19 cellular contexts compared by ENCODE assay signal in the genomic region with DNA sequence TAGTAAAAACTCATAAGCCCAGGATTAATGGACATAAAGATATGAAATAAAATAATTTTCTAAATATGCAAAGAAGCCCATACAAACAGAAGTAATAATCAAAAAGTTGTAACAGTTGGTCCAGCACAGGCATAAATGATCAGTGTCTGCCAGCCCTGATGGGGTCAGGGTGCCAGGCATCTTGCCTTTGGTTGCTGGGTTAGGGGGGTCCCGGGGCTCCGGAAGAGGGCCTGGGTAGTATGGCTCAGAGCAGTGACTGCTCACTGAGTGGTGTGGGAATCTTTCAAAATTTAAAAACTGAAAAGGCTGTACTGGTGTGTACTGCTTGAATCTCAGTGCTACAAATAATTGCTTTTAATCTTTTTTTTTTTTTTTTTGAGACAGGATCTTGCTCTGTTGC. TPM values are rescaled to one million over a fixed set of nuclear protein-coding genes. Genes with fewer than 3 reads are reported as not detected.
DNase-seq lines count a peak whose midpoint lies in the region; TF ChIP-seq lines count a peak whose summit lies in the region.
"Had no signal": no experiment of that assay in that cellular context is flagged by ENCODE, and none has a peak within 500 bp of the region (broad histone marks: within the 10 kb centered on the region; RNA-seq: fewer than 3 reads in every experiment).

No MANE protein-coding gene starts in this region.

- TF ChIP-seq EP300 in ovary (IDR thresholded peaks at IDR 0.05), result no peak

- TF ChIP-seq POLR2A in thyroid gland (IDR thresholded peaks at IDR 0.05) (no peak), ovary (IDR thresholded peaks at IDR 0.05) (no peak)

- H3K27ac ChIP-seq in mesenchymal stem cell (ENCODE audit: low read length, poor library complexity, severe bottlenecking) (no peak overlapping the region), thyroid gland (peak overlapping the region in 2 of 3 donors; percentile 86), ovary (no peak overlapping the region)
- H3K27ac ChIP-seq: C4-2B had no signal

- peaks cover 4% of the 10 kb centered on the region for H3K79me1 ChIP-seq in mesenchymal stem cell (replicated peaks; ENCODE audit: low read length, poor library complexity, severe bottlenecking)

- H3K4me1 ChIP-seq in mesenchymal stem cell (ENCODE audit: control insufficient read depth, insufficient read depth, low read depth, low read length), result peaks cover 10% of the 10 kb centered on the region
- peaks cover 7 to 8% of the 10 kb centered on the region in 2 donors for H3K4me1 ChIP-seq in thyroid gland
- H3K4me1 ChIP-seq in ovary (ENCODE audit: insufficient read depth), result peaks cover 6% of the 10 kb centered on the region
- H3K4me1 ChIP-seq: colonic mucosa had no signal

- no peaks in the 10 kb centered on the region for H3K9me3 Mint-ChIP-seq in activated naive CD8-positive, alpha-beta T cell (ENCODE audit: low read depth)
- no peaks in the 10 kb centered on the region for H3K9me3 Mint-ChIP-seq in activated naive CD8-positive, alpha-beta T cell treated with anti-CD3 and anti-CD28 coated beads for 36 hours
- peaks cover 3 to 12% (median 7%) of the 10 kb centered on the region in 5 experiments for H3K9me3 Mint-ChIP-seq in brain

- no peak overlapping the region for H2BK5ac ChIP-seq in mesenchymal stem cell (ENCODE audit: low read depth, low read length, poor library complexity, severe bottlenecking)

- no peak overlapping the region for H3K4me2 ChIP-seq in mesenchymal stem cell (ENCODE audit: low read length, poor library complexity, severe bottlenecking)

- no peak for DNase-seq in activated naive CD8-positive, alpha-beta T cell treated with anti-CD3 and anti-CD28 coated beads for 36 hours
- DNase-seq in mesenchymal stem cell (no peak), thyroid gland (no peak), T-helper 2 cell (no peak), cortex of kidney (lab: John Stamatoyannopoulos, UW) (no peak), ovary (no peak)
- DNase-seq: activated CD4-positive, CD25-positive, alpha-beta regulatory T cell treated with anti-CD3 and anti-CD28 coated beads, Interleukin-2, amount 50 U/mL, for 72 hours; anterior cingulate cortex; colonic mucosa; DMS153; NCI-H1417 treated with DMSO at 0.1 percent for 48 hours; NCI-H2171; PC-3; stimulated activated CD4-positive, alpha-beta T cell treated with anti-CD3 and anti-CD28 coated beads, Interleukin-4, amount 100 ng/mL, for 4 hours; T1000 had no signal

- no peak overlapping the region for H3K27ac Mint-ChIP-seq in activated naive CD8-positive, alpha-beta T cell
- H3K27ac Mint-ChIP-seq in activated naive CD8-positive, alpha-beta T cell treated with anti-CD3 and anti-CD28 coated beads for 36 hours, result no peak overlapping the region
- peak overlapping the region in 3 of 5 experiments; percentile 93 to 99 (median 98) for H3K27ac Mint-ChIP-seq in brain

- H3K23ac ChIP-seq in mesenchymal stem cell (ENCODE audit: low read length in 2 of 2), result no peak overlapping the region

- no peak overlapping the region for H3K14ac ChIP-seq in mesenchymal stem cell (ENCODE audit: low read length in 2 of 2)

- H3K9ac ChIP-seq in mesenchymal stem cell (ENCODE audit: low read length), result peak overlapping the region; percentile 85

- intact Hi-C loops in thyroid gland (cut with DNase I), result no loop called here
- intact Hi-C loops in ovary (cut with DNase I), result no loop called here

- H2BK15ac ChIP-seq in mesenchymal stem cell (ENCODE audit: low read depth, poor library complexity, severe bottlenecking), result peak overlapping the region; percentile 65

- no peaks in the 10 kb centered on the region for H3K27me3 ChIP-seq in mesenchymal stem cell (ENCODE audit: control insufficient read depth in 1 of 2, insufficient read depth in 1 of 2, low read length in 2 of 2)
- H3K27me3 ChIP-seq in thyroid gland, result no peaks in the 10 kb centered on the region
- H3K27me3 ChIP-seq in ovary, result no peaks in the 10 kb centered on the region
- H3K27me3 ChIP-seq: colonic mucosa, suprapubic skin had no signal

- 100% methylated on average over 2 of the region's 2 CpGs for WGBS in mesenchymal stem cell
- 96% methylated on average over 2 of the region's 2 CpGs for WGBS in thyroid gland, 2 donors
- 96 to 98% (median 96%) methylated on average over 2 of the region's 2 CpGs for WGBS in ovary, 3 donors

- H2AK5ac ChIP-seq in mesenchymal stem cell (ENCODE audit: low read length, severe bottlenecking), result peak overlapping the region; percentile 61

- TF ChIP-seq CTCF in brain (conservative IDR thresholded peaks at IDR 0.05) (no peak), thyroid gland (IDR thresholded peaks at IDR 0.05) (no peak), ovary (IDR thresholded peaks at IDR 0.05) (no peak)

- no peak overlapping the region for H2AFZ ChIP-seq in mesenchymal stem cell (ENCODE audit: low read depth, low read length)

- peak overlapping the region; percentile 84 for H3K4me3 Mint-ChIP-seq in activated naive CD8-positive, alpha-beta T cell
- H3K4me3 Mint-ChIP-seq in activated naive CD8-positive, alpha-beta T cell treated with anti-CD3 and anti-CD28 coated beads for 36 hours, result no peak overlapping the region
- H3K4me3 Mint-ChIP-seq in brain, result peak overlapping the region in 2 of 5 experiments; percentile 75 to 83

- no peak overlapping the region for H3K18ac ChIP-seq in mesenchymal stem cell (ENCODE audit: low read depth in 1 of 2, low read length in 2 of 2)

- no peak overlapping the region for H4K8ac ChIP-seq in mesenchymal stem cell (ENCODE audit: low read length)

- H3K4me3 ChIP-seq in mesenchymal stem cell (ENCODE audit: insufficient read depth in 1 of 2, low read depth in 1 of 2, low read length in 2 of 2) (no peak overlapping the region), thyroid gland (replicated peaks in 1 of 3) (no peak overlapping the region), ovary (no peak overlapping the region)
- H3K4me3 ChIP-seq: colonic mucosa had no signal

- no peaks in the 10 kb centered on the region for H3K9me3 ChIP-seq in mesenchymal stem cell (ENCODE audit: control insufficient read depth, low read length)
- H3K9me3 ChIP-seq in thyroid gland, result no peaks in the 10 kb centered on the region
- H3K9me3 ChIP-seq in ovary, result no peaks in the 10 kb centered on the region
- H3K9me3 ChIP-seq: colonic mucosa, suprapubic skin had no signal

- H4K91ac ChIP-seq in mesenchymal stem cell (ENCODE audit: low read length), result no peak overlapping the region

- H3K27me3 Mint-ChIP-seq in activated naive CD8-positive, alpha-beta T cell, result no peaks in the 10 kb centered on the region
- no peaks in the 10 kb centered on the region for H3K27me3 Mint-ChIP-seq in activated naive CD8-positive, alpha-beta T cell treated with anti-CD3 and anti-CD28 coated beads for 36 hours
- peaks cover 6% of the 10 kb centered on the region for H3K27me3 Mint-ChIP-seq in brain

- H3K4ac ChIP-seq in mesenchymal stem cell (ENCODE audit: low read depth in 1 of 2, low read length in 2 of 2), result no peak overlapping the region

- H3K36me3 ChIP-seq in mesenchymal stem cell (ENCODE audit: control insufficient read depth in 1 of 2, insufficient read depth in 2 of 2, low read depth in 1 of 2, low read length in 2 of 2) (no peaks in the 10 kb centered on the region), thyroid gland (no peaks in the 10 kb centered on the region), ovary (no peaks in the 10 kb centered on the region)
- H3K36me3 ChIP-seq: colonic mucosa, suprapubic skin had no signal

- no peak overlapping the region for H2BK120ac ChIP-seq in mesenchymal stem cell (ENCODE audit: low read depth, low read length)

- H2BK12ac ChIP-seq in mesenchymal stem cell (ENCODE audit: low read length in 2 of 2), result peak overlapping the region in 1 of 2 experiments; percentile 70

- H3K36me3 Mint-ChIP-seq in activated naive CD8-positive, alpha-beta T cell, result no peaks in the 10 kb centered on the region
- H3K36me3 Mint-ChIP-seq in activated naive CD8-positive, alpha-beta T cell treated with anti-CD3 and anti-CD28 coated beads for 36 hours, result peaks cover 4% of the 10 kb centered on the region
- peaks cover 11% of the 10 kb centered on the region for H3K36me3 Mint-ChIP-seq in brain

- peaks cover 17% of the 10 kb centered on the region for H3K4me1 Mint-ChIP-seq in activated naive CD8-positive, alpha-beta T cell (ENCODE audit: low read depth)
- H3K4me1 Mint-ChIP-seq in activated naive CD8-positive, alpha-beta T cell treated with anti-CD3 and anti-CD28 coated beads for 36 hours, result peaks cover 14% of the 10 kb centered on the region
- H3K4me1 Mint-ChIP-seq in brain, result peaks cover 70% of the 10 kb centered on the region

RNA-seq across cellular contexts. Expression of gene QKI, which starts 7.7 kb away (rescaled TPM):
- 10 to 100 TPM; 58.0 to 59.7 TPM for total RNA-seq in activated naive CD8-positive, alpha-beta T cell treated with anti-CD3 and anti-CD28 coated beads for 36 hours
- polyA plus RNA-seq in brain (ENCODE audit: insufficient read depth, low read depth, low replicate concordance), result 70.0 TPM
- polyA plus RNA-seq in mesenchymal stem cell (2013, experiment 1 of 2), result 92.5 TPM
- polyA plus RNA-seq in mesenchymal stem cell (2013, experiment 2 of 2), result 90.5 TPM
- 100 to 1,000 TPM in 2 of 4 donors, 10 to 100 TPM in 2; 90.3 to 134 (median 101) TPM for total RNA-seq in thyroid gland
- 100 to 1,000 TPM in 6 of 7 donors, 10 to 100 TPM in 1; 88.1 to 151 (median 123) TPM for total RNA-seq in ovary
- polyA plus RNA-seq in ovary, result 10 to 100 TPM; 44.6 to 93.4 TPM

Comparison
In these comparisons a context has a peak if more than half of its experiments do, and no peak if none do; other contexts are left out.
1. H3K27ac Mint-ChIP-seq: peak in brain (3 of 5); none in activated naive CD8-positive, alpha-beta T cell (single experiment) and activated naive CD8-positive, alpha-beta T cell treated with anti-CD3 and anti-CD28 coated beads for 36 hours (single experiment).
2. H3K27ac ChIP-seq: peak in thyroid gland (2 of 3); none in mesenchymal stem cell (single experiment) and ovary (0 of 2).